ENCODE assay signal across 8 cellular contexts in the genomic region with DNA sequence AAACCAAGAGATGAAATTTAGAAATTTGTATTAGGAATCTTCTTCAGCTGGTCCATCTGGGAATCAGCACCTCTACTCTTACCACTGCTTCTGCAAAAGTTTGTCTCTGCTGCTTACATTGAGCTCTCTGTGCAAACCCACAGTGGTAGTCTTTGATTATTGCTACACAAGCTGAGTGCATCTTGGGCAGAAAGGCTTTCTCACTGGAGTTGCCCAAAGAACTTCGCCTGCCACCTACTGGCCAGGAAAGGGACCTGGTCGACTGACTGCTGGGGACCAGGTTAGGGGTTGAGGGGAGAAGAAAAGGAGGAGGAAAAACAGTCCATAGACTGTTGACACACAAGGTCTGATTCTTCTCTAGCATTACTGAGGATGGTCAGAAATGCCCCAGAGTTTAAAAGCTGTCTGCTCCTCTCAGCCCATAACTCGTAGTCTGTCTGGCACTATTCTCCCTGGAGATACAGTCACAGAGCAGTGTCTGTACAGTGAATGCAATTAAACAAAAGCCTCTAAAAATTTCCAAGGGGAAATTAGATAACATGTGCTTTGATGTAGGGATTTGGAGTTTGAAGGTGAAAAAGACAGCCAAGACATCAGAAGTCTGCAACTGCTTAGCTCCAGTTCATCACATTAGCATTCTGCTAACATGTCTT.
A peak's percentile ranks its signal among the peaks of the same experiment; 100 is the strongest.
DNase-seq lines count a peak whose midpoint lies in the region; ATAC-seq and TF ChIP-seq lines count a peak whose summit lies in the region.

No MANE protein-coding gene starts in this region.

- no peak overlapping the region for H3K4me3 Mint-ChIP-seq in CD8-positive, alpha-beta memory T cell

- H3K36me3 ChIP-seq in CD8-positive, alpha-beta memory T cell (ENCODE audit: insufficient read depth, low read length), result no peaks in the 10 kb centered on the region
- H3K36me3 ChIP-seq in prostate gland, result no peaks in the 10 kb centered on the region

- no peak overlapping the region for H3K27ac ChIP-seq in CD8-positive, alpha-beta memory T cell (ENCODE audit: low read depth, low read length)
- H3K27ac ChIP-seq in foreskin keratinocyte (peak overlapping the region; percentile 7), prostate gland (no peak overlapping the region)

- peaks cover 9 to 27% of the 10 kb centered on the region in 2 donors for H3K27me3 Mint-ChIP-seq in CD8-positive, alpha-beta memory T cell

- POLR2A ChIA-PET in CD8-positive, alpha-beta memory T cell (lab: Charles Lee), result no interaction called here

- no peaks in the 10 kb centered on the region for H3K9me3 ChIP-seq in CD8-positive, alpha-beta memory T cell (ENCODE audit: low read length)
- H3K9me3 ChIP-seq in prostate gland, result no peaks in the 10 kb centered on the region

- no peaks in the 10 kb centered on the region for H3K27me3 ChIP-seq in CD8-positive, alpha-beta memory T cell (ENCODE audit: insufficient read depth, low read length, poor library complexity, severe bottlenecking)
- H3K27me3 ChIP-seq in foreskin keratinocyte (no peaks in the 10 kb centered on the region), prostate gland (replicated peaks; ENCODE audit: insufficient read depth) (no peaks in the 10 kb centered on the region)

- CTCF ChIA-PET in CD8-positive, alpha-beta memory T cell (lab: Charles Lee), result interaction anchor here (0.9 to 2.5 kb wide), 12 partner anchors 8 to 1200 kb away, joined by 3 to 18 read pairs (median 4); no protein-coding TSS in a partner anchor

- H3K4me1 Mint-ChIP-seq in CD8-positive, alpha-beta memory T cell, result no peaks in the 10 kb centered on the region

- ATAC-seq in GM18909 (IDR thresholded peaks at IDR 0.05; ENCODE audit: poor library complexity, unreplicated experiment), result peak; percentile 97
- peak; percentile 81 for ATAC-seq in HG03064 (IDR thresholded peaks at IDR 0.05; ENCODE audit: low read depth, unreplicated experiment)
- peak; percentile 63 for ATAC-seq in foreskin keratinocyte

- intact Hi-C loops in prostate gland (cut with DNase I), result no loop called here

- H3K27ac Mint-ChIP-seq in CD8-positive, alpha-beta memory T cell, result peak overlapping the region in 1 of 8 donors; percentile 39

- TF ChIP-seq CTCF in foreskin keratinocyte (conservative IDR thresholded peaks at IDR 0.05) (peak; percentile 83), prostate gland (IDR thresholded peaks at IDR 0.05) (peak in 1 of 4 experiments; percentile 24)

- no peaks in the 10 kb centered on the region for H3K36me3 Mint-ChIP-seq in CD8-positive, alpha-beta memory T cell

- peak; percentile 4 to 57 (median 28) for DNase-seq in CD8-positive, alpha-beta memory T cell
- DNase-seq in NOMO-1 treated with DMSO at 0.1 percent for 48 hours (lab: John Stamatoyannopoulos, UW; ENCODE audit: unreplicated experiment), result peak; percentile 36
- peak; percentile 28 for DNase-seq in activated T-cell treated with anti-CD3 and anti-CD28 coated beads for 1 hour (ENCODE audit: low read depth)
- DNase-seq in foreskin keratinocyte, result peak in 1 of 2 donors; percentile 49
- peak; percentile 14 to 64 (median 25) for DNase-seq in stimulated activated CD4-positive, alpha-beta T cell treated with anti-CD3 and anti-CD28 coated beads, Interleukin-12 subunit alpha, Interleukin-12 subunit beta, amount 100 ng/mL, for 48 hours (ENCODE audit: low read depth in 2 of 3, low spot score in 1 of 3)
- DNase-seq in prostate gland (ENCODE audit: low spot score), result no peak

- H3K9me3 Mint-ChIP-seq in CD8-positive, alpha-beta memory T cell, result no peaks in the 10 kb centered on the region

- TF ChIP-seq POLR2A in prostate gland (IDR thresholded peaks at IDR 0.05), result no peak

- no peak overlapping the region for H3K4me3 ChIP-seq in CD8-positive, alpha-beta memory T cell (ENCODE audit: low read length)
- no peak overlapping the region for H3K4me3 ChIP-seq in prostate gland

- 49% methylated on average over 3 of the region's 3 CpGs for WGBS in prostate gland

- H3K4me1 ChIP-seq in CD8-positive, alpha-beta memory T cell (ENCODE audit: insufficient read depth, low read length), result no peaks in the 10 kb centered on the region
- H3K4me1 ChIP-seq in foreskin keratinocyte (peaks cover 24% of the 10 kb centered on the region), prostate gland (replicated peaks) (peaks cover 3% of the 10 kb centered on the region)
